21 cellular contexts compared by ENCODE assay signal in the genomic region with DNA sequence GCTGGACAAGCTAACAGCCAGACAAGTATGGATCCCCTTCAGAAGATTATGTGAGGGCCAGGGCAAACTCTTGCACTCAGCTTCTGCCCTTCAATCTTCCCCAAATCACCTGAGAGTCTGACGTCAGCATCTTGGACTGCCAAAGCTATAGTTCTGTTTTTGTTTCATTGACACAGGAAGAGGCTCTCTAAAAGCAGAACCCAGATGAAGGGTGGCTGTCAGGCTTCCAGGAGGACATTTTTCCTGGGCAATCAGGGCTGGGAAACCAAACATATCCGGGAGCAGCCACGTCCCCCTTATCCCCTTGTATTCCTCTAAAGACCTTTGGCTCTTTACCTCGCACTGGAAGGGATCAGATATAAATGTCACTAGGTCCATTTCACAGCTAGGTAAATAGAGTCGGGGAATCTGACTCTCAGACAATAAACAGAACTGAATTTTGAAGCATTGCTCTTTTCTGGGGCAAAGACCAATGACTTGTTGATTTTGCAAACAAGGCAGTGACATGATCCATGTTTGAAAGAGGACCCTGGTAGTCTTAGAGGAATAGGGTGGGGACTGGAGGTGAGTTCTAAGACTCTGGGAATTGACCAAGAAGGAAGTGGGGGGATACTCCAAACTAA.
"Had no signal": no experiment of that assay in that cellular context is flagged by ENCODE, and none has a peak within 500 bp of the region (broad histone marks: within the 10 kb centered on the region; RNA-seq: fewer than 3 reads in every experiment).

No MANE protein-coding gene starts in this region.

- H3K4me3 ChIP-seq: esophagus muscularis mucosa, heart right ventricle, psoas muscle, smooth muscle cell, transverse colon had no signal

- H3K4me1 ChIP-seq: esophagus muscularis mucosa, foreskin keratinocyte, psoas muscle, transverse colon had no signal

- H3K9me3 ChIP-seq: esophagus muscularis mucosa, heart right ventricle, neutrophil, psoas muscle, transverse colon had no signal

- H3K4me2 ChIP-seq: smooth muscle cell had no signal

- ATAC-seq: foreskin keratinocyte, psoas muscle had no signal

- H3K27ac ChIP-seq: brain microvascular endothelial cell, esophagus muscularis mucosa, foreskin keratinocyte, neutrophil, psoas muscle had no signal

- H3K36me3 ChIP-seq: brain microvascular endothelial cell, esophagus muscularis mucosa, heart right ventricle, neutrophil, transverse colon had no signal

- DNase-seq: activated CD4-positive, alpha-beta T cell treated with anti-CD3 and anti-CD28 coated beads for 4 hours; activated CD4-positive, alpha-beta T cell treated with anti-CD3 and anti-CD28 coated beads, Interleukin-2, amount 50 U/mL, for 48 hours; activated CD8-positive, alpha-beta memory T cell treated with anti-CD3 and anti-CD28 coated beads for 24 hours; activated effector memory CD4-positive, alpha-beta T cell treated with Interleukin-2 at 50 U/mL for 16 hours; activated naive CD4-positive, alpha-beta T cell treated with anti-CD3 and anti-CD28 coated beads, Interleukin-2, amount 50 U/mL, for 16 hours; amniotic stem cell; brain microvascular endothelial cell; caudate nucleus; cortex of kidney; foreskin keratinocyte; heart right ventricle; mammary epithelial cell; naive B cell; nephron progenitor cell; psoas muscle; stimulated activated CD4-positive, alpha-beta T cell treated with anti-CD3 and anti-CD28 coated beads, Interleukin-15, amount 100 ng/mL, for 24 hours; stimulated activated naive CD4-positive, alpha-beta T cell treated with Interleukin-2 at 50 U/mL for 16 hours; transverse colon had no signal
